Comparison of ENCODE assay signal across 15 cellular contexts in the genomic region with DNA sequence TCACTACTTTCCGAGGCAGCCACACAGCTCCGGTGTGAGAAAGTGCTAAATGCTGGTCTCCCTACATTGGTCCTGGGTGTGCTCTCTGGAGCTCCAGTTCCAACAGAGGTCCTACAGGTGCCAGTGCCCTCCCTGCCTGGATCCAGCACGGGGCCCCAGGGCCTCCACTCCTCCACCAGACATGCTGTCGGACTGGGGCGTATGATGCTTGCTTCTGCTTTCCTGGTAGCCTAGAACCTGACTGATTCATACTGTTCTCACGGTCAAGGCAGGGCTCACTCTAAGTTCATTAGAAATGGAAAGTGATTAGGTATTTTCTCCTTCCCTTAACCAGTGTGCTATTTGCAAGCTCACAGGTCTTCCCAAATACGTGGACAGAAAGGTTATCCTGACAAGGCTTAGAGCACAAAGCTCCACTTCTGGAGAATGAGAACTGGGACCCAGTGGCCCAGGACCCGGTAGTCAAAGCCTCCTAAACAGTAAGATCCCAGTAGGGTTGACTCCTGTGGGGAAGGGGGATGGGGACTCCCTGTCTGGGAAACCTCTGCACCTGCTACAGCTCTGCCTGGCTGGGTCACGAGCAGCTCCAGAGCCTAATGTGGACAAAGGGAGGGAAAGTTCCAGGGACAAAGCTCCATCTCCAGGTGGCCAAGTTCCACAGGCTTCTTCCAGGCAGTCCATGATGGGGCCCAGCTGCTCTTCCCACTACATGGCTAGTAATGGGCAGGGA.
DNase-seq lines count a peak whose midpoint lies in the region; ATAC-seq and TF ChIP-seq lines count a peak whose summit lies in the region.
"Had no signal": no experiment of that assay in that cellular context is flagged by ENCODE, and none has a peak within 500 bp of the region (broad histone marks: within the 10 kb centered on the region; RNA-seq: fewer than 3 reads in every experiment).

No MANE protein-coding gene starts in this region.

- H3K4me3 ChIP-seq in RWPE2 (ENCODE audit: severe bottlenecking): no peak overlapping the region
- no peak overlapping the region for H3K4me3 ChIP-seq in uterus
- H3K4me3 ChIP-seq: GM23248, SK-N-MC, spleen had no signal

- H3K9me3 ChIP-seq in RWPE2 (ENCODE audit: severe bottlenecking): no peaks in the 10 kb centered on the region
- H3K9me3 ChIP-seq in uterus: no peaks in the 10 kb centered on the region

- peaks cover 11% of the 10 kb centered on the region for H3K4me1 ChIP-seq in RWPE2 (ENCODE audit: insufficient read depth, poor library complexity, severe bottlenecking)
- H3K4me1 ChIP-seq in uterus: no peaks in the 10 kb centered on the region

- H3K27me3 ChIP-seq in RWPE2 (ENCODE audit: insufficient read depth, poor library complexity, severe bottlenecking) (no peaks in the 10 kb centered on the region), uterus (no peaks in the 10 kb centered on the region)

- DNase-seq in GM10266 (ENCODE audit: extremely low spot score): peak; percentile 57
- DNase-seq in GM19240 (ENCODE audit: insufficient read length, low spot score): peak; percentile 31
- no peak for DNase-seq in RWPE2 (ENCODE audit: low spot score)
- DNase-seq in hepatic stellate cell (ENCODE audit: low spot score): no peak
- no peak for DNase-seq in putamen (ENCODE audit: low spot score)
- DNase-seq in SKM-1 (lab: John Stamatoyannopoulos, UW; ENCODE audit: unreplicated experiment): no peak
- DNase-seq in uterus: no peak
- DNase-seq: amniotic stem cell; effector memory CD8-positive, alpha-beta T cell; GM23248; NCI-H345; spleen had no signal

- H3K36me3 ChIP-seq in RWPE2 (ENCODE audit: low read depth) (no peaks in the 10 kb centered on the region), uterus (no peaks in the 10 kb centered on the region)

- TF ChIP-seq POLR2A in uterus (IDR thresholded peaks at IDR 0.05): no peak

- no peak overlapping the region for H3K27ac ChIP-seq in RWPE2 (ENCODE audit: poor library complexity, severe bottlenecking)
- no peak overlapping the region for H3K27ac ChIP-seq in uterus
- H3K27ac ChIP-seq: GM23248, KMS-11, SK-N-MC had no signal

- peak; percentile 63 for ATAC-seq in HG02884 (IDR thresholded peaks at IDR 0.05; ENCODE audit: unreplicated experiment)
- ATAC-seq in RWPE2 (ENCODE audit: low read depth): peak; percentile 29; the same call in 1 of the 3 replicates
- ATAC-seq: effector memory CD8-positive, alpha-beta T cell had no signal

- intact Hi-C loops in uterus (cut with DNase I; ENCODE audit: low total_unique reads): no loop called here

- no peak for TF ChIP-seq CTCF in GM10266 (IDR thresholded peaks at IDR 0.05; ENCODE audit: control insufficient read depth, insufficient read depth, low read depth, missing control alignments)
- no peak for TF ChIP-seq CTCF in RWPE2 (IDR thresholded peaks at IDR 0.05; ENCODE audit: poor library complexity, severe bottlenecking)
- TF ChIP-seq CTCF in uterus (IDR thresholded peaks at IDR 0.05): no peak

Comparison
In these comparisons a context has a peak if more than half of its experiments do, and no peak if none do; other contexts are left out.
1. DNase-seq: peak in GM10266 (single experiment) and GM19240 (single experiment); none in RWPE2 (single experiment), hepatic stellate cell (single experiment), putamen (single experiment), SKM-1 (single experiment) and uterus (0 of 2).